Comparison of ENCODE assay signal across 21 cellular contexts in genomic region chr3:151579571-151580270, GRCh38.
DNase-seq lines count a peak whose midpoint lies in the region; ATAC-seq and TF ChIP-seq lines count a peak whose summit lies in the region.
"Had no signal": no experiment of that assay in that cellular context is flagged by ENCODE, and none has a peak within 500 bp of the region (broad histone marks: within the 10 kb centered on the region; RNA-seq: fewer than 3 reads in every experiment).

No MANE protein-coding gene starts in this region.

- H3K4me1 ChIP-seq in Caco-2: peaks cover 21% of the 10 kb centered on the region
- H3K4me1 ChIP-seq in CD8-positive, alpha-beta T cell (ENCODE audit: insufficient read depth, low read length): no peaks in the 10 kb centered on the region
- H3K4me1 ChIP-seq: spleen, vagina had no signal

- H3K4me1 Mint-ChIP-seq in Caco-2 (ENCODE audit: low read depth, unreplicated experiment): peaks cover 35% of the 10 kb centered on the region
- peaks cover 13% of the 10 kb centered on the region for H3K4me1 Mint-ChIP-seq in progenitor cell of endocrine pancreas (ENCODE audit: low read depth)
- no peaks in the 10 kb centered on the region for H3K4me1 Mint-ChIP-seq in CD8-positive, alpha-beta T cell (ENCODE audit: low read depth)
- H3K4me1 Mint-ChIP-seq: activated naive CD4-positive, alpha-beta T cell treated with anti-CD3 and anti-CD28 coated beads, Interleukin-2, amount 50 U/mL, for 24 hours; IgD-negative memory B cell had no signal

- peak overlapping the region; percentile 86 for H3K27ac Mint-ChIP-seq in Caco-2 (ENCODE audit: unreplicated experiment)
- peak overlapping the region; percentile 40 for H3K27ac Mint-ChIP-seq in progenitor cell of endocrine pancreas
- H3K27ac Mint-ChIP-seq in CD8-positive, alpha-beta T cell: no peak overlapping the region
- H3K27ac Mint-ChIP-seq: activated naive CD4-positive, alpha-beta T cell treated with anti-CD3 and anti-CD28 coated beads, Interleukin-2, amount 50 U/mL, for 24 hours; IgD-negative memory B cell had no signal

- no peaks in the 10 kb centered on the region for H3K27me3 Mint-ChIP-seq in Caco-2 (ENCODE audit: insufficient read depth, unreplicated experiment)
- H3K27me3 Mint-ChIP-seq in progenitor cell of endocrine pancreas: no peaks in the 10 kb centered on the region
- H3K27me3 Mint-ChIP-seq in CD8-positive, alpha-beta T cell (ENCODE audit: low read depth): peaks cover 4% of the 10 kb centered on the region

- no peaks in the 10 kb centered on the region for H3K36me3 ChIP-seq in Caco-2 (ENCODE audit: control insufficient read depth, insufficient read depth, low read length)
- H3K36me3 ChIP-seq in CD8-positive, alpha-beta T cell (ENCODE audit: insufficient read depth, low read length): no peaks in the 10 kb centered on the region
- H3K36me3 ChIP-seq: spleen, vagina had no signal

- POLR2A ChIA-PET in Caco-2 (lab: Charles Lee): no interaction called here
- POLR2A ChIA-PET in CD8-positive, alpha-beta T cell (lab: Charles Lee): no interaction called here

- DNase-seq in Caco-2 (no peak), NOMO-1 treated with dmso at 0.1 percent for 144 hours (lab: John Stamatoyannopoulos, UW; ENCODE audit: unreplicated experiment) (peak; percentile 48), fibroblast of pulmonary artery (ENCODE audit: low read depth) (peak; percentile 65), progenitor cell of endocrine pancreas (ENCODE audit: low spot score, unreplicated experiment) (no peak)
- DNase-seq in activated naive CD4-positive, alpha-beta T cell treated with anti-CD3 and anti-CD28 coated beads, Interleukin-2, amount 50 U/mL, for 16 hours: no peak
- DNase-seq in CD8-positive, alpha-beta T cell: no peak
- DNase-seq: activated CD8-positive, alpha-beta memory T cell treated with anti-CD3 and anti-CD28 coated beads, Interleukin-2, amount 50 U/mL, for 4 hours; C1 segment of cervical spinal cord; caudate nucleus; DMS79 treated with DMSO at 0.1 percent for 48 hours; islet precursor cell; NCI-H1105 treated with DMSO at 0.1 percent for 48 hours; NCI-H510A treated with DMSO at 0.1 percent for 48 hours; occipital lobe; spleen; stimulated activated naive CD8-positive, alpha-beta T cell treated with anti-CD3 and anti-CD28 coated beads, Interleukin-15, Interleukin-2, amounts not matched to agents 100 U/mL and 50 U/mL, for 24 hours had no signal

- H3K9me3 Mint-ChIP-seq in Caco-2 (ENCODE audit: unreplicated experiment) (peaks cover 21% of the 10 kb centered on the region), progenitor cell of endocrine pancreas (ENCODE audit: low read depth) (peaks cover 9% of the 10 kb centered on the region)
- H3K9me3 Mint-ChIP-seq in CD8-positive, alpha-beta T cell: peaks cover 2% of the 10 kb centered on the region

- no peaks in the 10 kb centered on the region for H3K27me3 ChIP-seq in Caco-2 (replicated peaks; ENCODE audit: control insufficient read depth, insufficient read depth, low read length)
- H3K27me3 ChIP-seq in CD8-positive, alpha-beta T cell (ENCODE audit: insufficient read depth, low read length): no peaks in the 10 kb centered on the region
- H3K27me3 ChIP-seq: vagina had no signal

- no peak overlapping the region for H3K27ac ChIP-seq in CD8-positive, alpha-beta T cell (ENCODE audit: low read depth, low read length)
- H3K27ac ChIP-seq: spleen, vagina had no signal

- CTCF ChIA-PET in Caco-2 (lab: Charles Lee): interaction anchor here (1.1 kb wide), 1 partner anchor 59 kb away, joined by 3 read pairs; no protein-coding TSS in a partner anchor
- CTCF ChIA-PET in CD8-positive, alpha-beta T cell (lab: Charles Lee): no interaction called here

- no peaks in the 10 kb centered on the region; the same call in 1 of the 2 replicates for H3K9me3 ChIP-seq in Caco-2
- no peaks in the 10 kb centered on the region for H3K9me3 ChIP-seq in CD8-positive, alpha-beta T cell (ENCODE audit: low read length)
- H3K9me3 ChIP-seq: spleen, vagina had no signal

- intact Hi-C loops in Caco-2 (cut with micrococcal nuclease; ENCODE audit: unreplicated experiment): loop anchor here (1.0 to 5.0 kb wide), 4 partner anchors 17 to 112 kb away; no protein-coding TSS in a partner anchor
- intact Hi-C loops in CD8-positive, alpha-beta T cell (cut with DNase I, micrococcal nuclease): no loop called here

- H3K4me3 Mint-ChIP-seq in Caco-2 (ENCODE audit: unreplicated experiment) (no peak overlapping the region), progenitor cell of endocrine pancreas (ENCODE audit: low read depth) (no peak overlapping the region)
- no peak overlapping the region for H3K4me3 Mint-ChIP-seq in CD8-positive, alpha-beta T cell
- H3K4me3 Mint-ChIP-seq: activated naive CD4-positive, alpha-beta T cell treated with anti-CD3 and anti-CD28 coated beads, Interleukin-2, amount 50 U/mL, for 24 hours; IgD-negative memory B cell had no signal

- no TSS peak for BruUV-seq in Caco-2 (replicated peaks; lab: Mats Ljungman, UMichigan)

- ATAC-seq in HG03460 (IDR thresholded peaks at IDR 0.05; ENCODE audit: unreplicated experiment): no peak
- no peak for ATAC-seq in CD8-positive, alpha-beta T cell
- no peak for ATAC-seq in GM19455 (IDR thresholded peaks at IDR 0.05; ENCODE audit: unreplicated experiment)
- ATAC-seq: stimulated activated naive CD8-positive, alpha-beta T cell treated with anti-CD3 and anti-CD28 coated beads, Interleukin-15, Interleukin-2, amounts not matched to agents 100 U/mL and 50 U/mL, for 24 hours had no signal

- H3K36me3 Mint-ChIP-seq in Caco-2 (ENCODE audit: insufficient read depth, unreplicated experiment) (no peaks in the 10 kb centered on the region), progenitor cell of endocrine pancreas (ENCODE audit: insufficient read depth) (no peaks in the 10 kb centered on the region)
- no peaks in the 10 kb centered on the region for H3K36me3 Mint-ChIP-seq in CD8-positive, alpha-beta T cell
- H3K36me3 Mint-ChIP-seq: activated naive CD4-positive, alpha-beta T cell treated with anti-CD3 and anti-CD28 coated beads, Interleukin-2, amount 50 U/mL, for 24 hours had no signal

- TF ChIP-seq CTCF in Caco-2 (IDR thresholded peaks at IDR 0.05; ENCODE audit: insufficient read depth in 1 of 2, low read depth in 1 of 2, low read length in 1 of 2, severe bottlenecking in 1 of 2, unreplicated experiment in 1 of 2): no peak
- TF ChIP-seq CTCF in fibroblast of pulmonary artery (IDR thresholded peaks at IDR 0.05; ENCODE audit: low read length, missing control alignments): no peak
- TF ChIP-seq CTCF in progenitor cell of endocrine pancreas (IDR thresholded peaks at IDR 0.05; ENCODE audit: unreplicated experiment): no peak
- TF ChIP-seq CTCF in CD8-positive, alpha-beta T cell (IDR thresholded peaks at IDR 0.05): no peak

- H3K4me3 ChIP-seq in Caco-2 (ENCODE audit: low read depth, low read length) (no peak overlapping the region), fibroblast of pulmonary artery (replicated peaks; ENCODE audit: low read depth, low read length) (no peak overlapping the region)
- H3K4me3 ChIP-seq in CD8-positive, alpha-beta T cell (ENCODE audit: low read depth, low read length): no peak overlapping the region
- H3K4me3 ChIP-seq: spleen, vagina had no signal

Comparison
In these comparisons a context has a peak if more than half of its experiments do, and no peak if none do; other contexts are left out.
1. DNase-seq: peak in NOMO-1 treated with dmso at 0.1 percent for 144 hours (single experiment) and fibroblast of pulmonary artery (single experiment); none in Caco-2 (0 of 2), progenitor cell of endocrine pancreas (single experiment), activated naive CD4-positive, alpha-beta T cell treated with anti-CD3 and anti-CD28 coated beads, Interleukin-2, amount 50 U/mL, for 16 hours (single experiment) and CD8-positive, alpha-beta T cell (0 of 7).